37 cellular contexts compared by ENCODE assay signal in genomic region chr11:7617032-7617431, GRCh38.
"Had no signal": no experiment of that assay in that cellular context is flagged by ENCODE, and none has a peak within 500 bp of the region (broad histone marks: within the 10 kb centered on the region; RNA-seq: fewer than 3 reads in every experiment).

No MANE protein-coding gene starts in this region.

- H3K9me3 Mint-ChIP-seq: activated CD4-positive, alpha-beta memory T cell treated with anti-CD3 and anti-CD28 coated beads, Interleukin-2, amount 10 ng/mL, durations not matched to agents 7 days and 5 days; activated CD4-positive, alpha-beta T cell treated with anti-CD3 and anti-CD28 coated beads, Interleukin-2, amount 10 ng/mL, durations not matched to agents 7 days and 5 days; activated naive CD4-positive, alpha-beta T cell treated with anti-CD3 and anti-CD28 coated beads, Interleukin-2, amount 10 ng/mL, durations not matched to agents 7 days and 5 days; activated naive CD4-positive, alpha-beta T cell treated with anti-CD3 and anti-CD28 coated beads, Interleukin-2, amount 50 U/mL, for 24 hours; activated naive CD8-positive, alpha-beta T cell treated with anti-CD3 and anti-CD28 coated beads, Interleukin-2, amount 10 ng/mL, durations not matched to agents 7 days and 5 days; activated naive CD8-positive, alpha-beta T cell treated with anti-CD3 and anti-CD28 coated beads, Interleukin-2, amount 50 U/mL, for 24 hours; activated T-cell treated with anti-CD3 and anti-CD28 coated beads, Interleukin-2, amount 50 U/mL, for 24 hours; activated T-helper 2 cell treated with anti-CD3 and anti-CD28 coated beads, Interferon-gamma antibody, Interleukin-2, Interleukin-4, amounts not matched to agents 10 μg/mL and 5 μg/mL and 100 μg/mL, durations not matched to agents 14 hours and 24 hours and 36 hours; brain; central memory CD8-positive, alpha-beta T cell; T-helper 1 cell treated with Interleukin-12 subunit alpha and Interleukin-12 subunit beta and Interleukin-4 antibody, amounts not matched to agents 30 μg/mL and 1 μg/mL, for 36 hours; T-helper 2 cell treated with Interferon-gamma antibody and Interleukin-4, amounts not matched to agents 5 μg/mL and 100 μg/mL, for 36 hours had no signal

- H3K9me3 ChIP-seq: ascending aorta had no signal

- H3K27me3 Mint-ChIP-seq: activated CD4-positive, alpha-beta memory T cell treated with anti-CD3 and anti-CD28 coated beads, Interleukin-2, amount 10 ng/mL, durations not matched to agents 7 days and 5 days; activated CD4-positive, alpha-beta T cell treated with anti-CD3 and anti-CD28 coated beads for 36 hours; activated CD4-positive, alpha-beta T cell treated with anti-CD3 and anti-CD28 coated beads, Interleukin-2, amount 10 ng/mL, durations not matched to agents 7 days and 5 days; activated naive CD4-positive, alpha-beta T cell treated with anti-CD3 and anti-CD28 coated beads, Interleukin-2, amount 10 ng/mL, durations not matched to agents 7 days and 5 days; activated naive CD4-positive, alpha-beta T cell treated with anti-CD3 and anti-CD28 coated beads, Interleukin-2, amount 50 U/mL, for 24 hours; activated naive CD8-positive, alpha-beta T cell; activated naive CD8-positive, alpha-beta T cell treated with anti-CD3 and anti-CD28 coated beads, Interleukin-2, amount 10 ng/mL, durations not matched to agents 7 days and 5 days; activated naive CD8-positive, alpha-beta T cell treated with anti-CD3 and anti-CD28 coated beads, Interleukin-2, amount 50 U/mL, for 24 hours; activated T-cell treated with anti-CD3 and anti-CD28 coated beads, Interleukin-2, amount 50 U/mL, for 24 hours; central memory CD8-positive, alpha-beta T cell had no signal

- H3K27ac Mint-ChIP-seq: activated CD4-positive, alpha-beta memory T cell treated with anti-CD3 and anti-CD28 coated beads, Interleukin-2, amount 10 ng/mL, durations not matched to agents 7 days and 5 days; activated CD4-positive, alpha-beta T cell treated with anti-CD3 and anti-CD28 coated beads for 36 hours; activated CD4-positive, alpha-beta T cell treated with anti-CD3 and anti-CD28 coated beads, Interleukin-2, amount 10 ng/mL, durations not matched to agents 7 days and 5 days; activated CD8-positive, alpha-beta T cell treated with anti-CD3 and anti-CD28 coated beads, Interleukin-2, amount 10 ng/mL, durations not matched to agents 7 days and 5 days; activated naive CD4-positive, alpha-beta T cell treated with anti-CD3 and anti-CD28 coated beads, Interleukin-2, amount 10 ng/mL, durations not matched to agents 7 days and 5 days; activated naive CD4-positive, alpha-beta T cell treated with anti-CD3 and anti-CD28 coated beads, Interleukin-2, amount 50 U/mL, for 24 hours; activated naive CD8-positive, alpha-beta T cell; activated naive CD8-positive, alpha-beta T cell treated with anti-CD3 and anti-CD28 coated beads, Interleukin-2, amount 10 ng/mL, durations not matched to agents 7 days and 5 days; activated naive CD8-positive, alpha-beta T cell treated with anti-CD3 and anti-CD28 coated beads, Interleukin-2, amount 50 U/mL, for 24 hours; activated T-cell treated with anti-CD3 and anti-CD28 coated beads, Interleukin-2, amount 50 U/mL, for 24 hours; activated T-helper 2 cell treated with anti-CD3 and anti-CD28 coated beads, Interferon-gamma antibody, Interleukin-2, Interleukin-4, amounts not matched to agents 10 μg/mL and 5 μg/mL and 100 μg/mL, durations not matched to agents 14 hours and 24 hours and 36 hours; brain; T-helper 1 cell treated with Interleukin-12 subunit alpha and Interleukin-12 subunit beta and Interleukin-4 antibody, amounts not matched to agents 30 μg/mL and 1 μg/mL, for 36 hours; T-helper 2 cell treated with Interferon-gamma antibody and Interleukin-4, amounts not matched to agents 5 μg/mL and 100 μg/mL, for 36 hours had no signal

- H3K4me3 Mint-ChIP-seq: activated CD4-positive, alpha-beta memory T cell treated with anti-CD3 and anti-CD28 coated beads, Interleukin-2, amount 10 ng/mL, durations not matched to agents 7 days and 5 days; activated CD4-positive, alpha-beta T cell treated with anti-CD3 and anti-CD28 coated beads for 36 hours; activated CD4-positive, alpha-beta T cell treated with anti-CD3 and anti-CD28 coated beads, Interleukin-2, amount 10 ng/mL, durations not matched to agents 7 days and 5 days; activated CD8-positive, alpha-beta T cell treated with anti-CD3 and anti-CD28 coated beads, Interleukin-2, amount 10 ng/mL, durations not matched to agents 7 days and 5 days; activated naive CD4-positive, alpha-beta T cell treated with anti-CD3 and anti-CD28 coated beads, Interleukin-2, amount 10 ng/mL, durations not matched to agents 7 days and 5 days; activated naive CD4-positive, alpha-beta T cell treated with anti-CD3 and anti-CD28 coated beads, Interleukin-2, amount 50 U/mL, for 24 hours; activated naive CD8-positive, alpha-beta T cell; activated naive CD8-positive, alpha-beta T cell treated with anti-CD3 and anti-CD28 coated beads, Interleukin-2, amount 10 ng/mL, durations not matched to agents 7 days and 5 days; activated naive CD8-positive, alpha-beta T cell treated with anti-CD3 and anti-CD28 coated beads, Interleukin-2, amount 50 U/mL, for 24 hours; activated T-cell treated with anti-CD3 and anti-CD28 coated beads, Interleukin-2, amount 50 U/mL, for 24 hours; brain; central memory CD8-positive, alpha-beta T cell; T-helper 1 cell treated with Interleukin-12 subunit alpha and Interleukin-12 subunit beta and Interleukin-4 antibody, amounts not matched to agents 30 μg/mL and 1 μg/mL, for 36 hours; T-helper 2 cell treated with Interferon-gamma antibody and Interleukin-4, amounts not matched to agents 5 μg/mL and 100 μg/mL, for 36 hours had no signal

- ATAC-seq: activated CD4-positive, alpha-beta T cell treated with anti-CD3 and anti-CD28 coated beads for 36 hours; activated CD4-positive, CD25-positive, alpha-beta regulatory T cell treated with anti-CD3 and anti-CD28 coated beads, Interleukin-2, amount 50 U/mL, for 24 hours; activated CD8-positive, alpha-beta T cell treated with anti-CD3 and anti-CD28 coated beads, Interleukin-2, amount 10 ng/mL, durations not matched to agents 7 days and 5 days; activated naive CD8-positive, alpha-beta T cell treated with anti-CD3 and anti-CD28 coated beads, Interleukin-2, amount 50 U/mL, for 24 hours had no signal

- H3K36me3 ChIP-seq: cardiac muscle cell had no signal

- DNase-seq: activated CD4-positive, alpha-beta memory T cell treated with anti-CD3 and anti-CD28 coated beads, Interleukin-2, amount 10 ng/mL, durations not matched to agents 7 days and 5 days; activated CD4-positive, alpha-beta T cell treated with anti-CD3 and anti-CD28 coated beads for 1 hour; activated CD4-positive, alpha-beta T cell treated with anti-CD3 and anti-CD28 coated beads for 36 hours; activated CD4-positive, alpha-beta T cell treated with anti-CD3 and anti-CD28 coated beads for 48 hours; activated CD4-positive, alpha-beta T cell treated with anti-CD3 and anti-CD28 coated beads, Interleukin-2, amount 10 ng/mL, durations not matched to agents 7 days and 5 days; activated CD4-positive, alpha-beta T cell treated with anti-CD3 and anti-CD28 coated beads, Interleukin-2, amount 50 U/mL, for 48 hours; activated CD4-positive, CD25-positive, alpha-beta regulatory T cell; activated CD8-positive, alpha-beta memory T cell treated with anti-CD3 and anti-CD28 coated beads for 24 hours; activated CD8-positive, alpha-beta memory T cell treated with anti-CD3 and anti-CD28 coated beads, Interleukin-2, amount 50 U/mL, for 4 hours; activated CD8-positive, alpha-beta T cell treated with anti-CD3 and anti-CD28 coated beads, Interleukin-2, amount 10 ng/mL, durations not matched to agents 7 days and 5 days; activated effector memory CD4-positive, alpha-beta T cell treated with Interleukin-2 at 50 U/mL for 16 hours; activated gamma-delta T cell; activated naive CD4-positive, alpha-beta T cell treated with anti-CD3 and anti-CD28 coated beads, Interleukin-2, amount 10 ng/mL, durations not matched to agents 7 days and 5 days; activated naive CD4-positive, alpha-beta T cell treated with Interleukin-2 at 50 U/mL for 16 hours; activated naive CD8-positive, alpha-beta T cell treated with anti-CD3 and anti-CD28 coated beads, Interleukin-2, amount 10 ng/mL, durations not matched to agents 7 days and 5 days; activated naive CD8-positive, alpha-beta T cell treated with anti-CD3 and anti-CD28 coated beads, Interleukin-2, amount 50 U/mL, for 24 hours; activated T-cell treated with anti-CD3 and anti-CD28 coated beads, Interleukin-2, amount 50 U/mL, for 24 hours; activated T-cell treated with anti-CD3 and anti-CD28 coated beads, Interleukin-2, amount 50 U/mL, for 48 hours; amygdala; anterior cingulate cortex; caudate nucleus; cerebellar nuclear complex; T-helper 1 cell; T-helper 2 cell; T-helper 9 cell had no signal

- H3K4me3 ChIP-seq: ascending aorta, cardiac muscle cell had no signal

- H3K27me3 ChIP-seq: ascending aorta, cardiac muscle cell had no signal

- H3K36me3 Mint-ChIP-seq: activated naive CD4-positive, alpha-beta T cell treated with anti-CD3 and anti-CD28 coated beads, Interleukin-2, amount 10 ng/mL, durations not matched to agents 7 days and 5 days; activated naive CD4-positive, alpha-beta T cell treated with anti-CD3 and anti-CD28 coated beads, Interleukin-2, amount 50 U/mL, for 24 hours; activated naive CD8-positive, alpha-beta T cell treated with anti-CD3 and anti-CD28 coated beads, Interleukin-2, amount 10 ng/mL, durations not matched to agents 7 days and 5 days; brain had no signal

- H3K4me1 Mint-ChIP-seq: activated CD4-positive, alpha-beta memory T cell treated with anti-CD3 and anti-CD28 coated beads, Interleukin-2, amount 10 ng/mL, durations not matched to agents 7 days and 5 days; activated CD4-positive, alpha-beta T cell treated with anti-CD3 and anti-CD28 coated beads for 36 hours; activated CD4-positive, alpha-beta T cell treated with anti-CD3 and anti-CD28 coated beads, Interleukin-2, amount 10 ng/mL, durations not matched to agents 7 days and 5 days; activated naive CD4-positive, alpha-beta T cell treated with anti-CD3 and anti-CD28 coated beads, Interleukin-2, amount 10 ng/mL, durations not matched to agents 7 days and 5 days; activated naive CD4-positive, alpha-beta T cell treated with anti-CD3 and anti-CD28 coated beads, Interleukin-2, amount 50 U/mL, for 24 hours; activated naive CD8-positive, alpha-beta T cell treated with anti-CD3 and anti-CD28 coated beads, Interleukin-2, amount 10 ng/mL, durations not matched to agents 7 days and 5 days; activated naive CD8-positive, alpha-beta T cell treated with anti-CD3 and anti-CD28 coated beads, Interleukin-2, amount 50 U/mL, for 24 hours; central memory CD8-positive, alpha-beta T cell had no signal

- FAIRE-seq: TTC549 had no signal

- H3K27ac ChIP-seq: ascending aorta, cardiac muscle cell, VCaP had no signal
